ENCODE assay signal across 17 cellular contexts in the genomic region with DNA sequence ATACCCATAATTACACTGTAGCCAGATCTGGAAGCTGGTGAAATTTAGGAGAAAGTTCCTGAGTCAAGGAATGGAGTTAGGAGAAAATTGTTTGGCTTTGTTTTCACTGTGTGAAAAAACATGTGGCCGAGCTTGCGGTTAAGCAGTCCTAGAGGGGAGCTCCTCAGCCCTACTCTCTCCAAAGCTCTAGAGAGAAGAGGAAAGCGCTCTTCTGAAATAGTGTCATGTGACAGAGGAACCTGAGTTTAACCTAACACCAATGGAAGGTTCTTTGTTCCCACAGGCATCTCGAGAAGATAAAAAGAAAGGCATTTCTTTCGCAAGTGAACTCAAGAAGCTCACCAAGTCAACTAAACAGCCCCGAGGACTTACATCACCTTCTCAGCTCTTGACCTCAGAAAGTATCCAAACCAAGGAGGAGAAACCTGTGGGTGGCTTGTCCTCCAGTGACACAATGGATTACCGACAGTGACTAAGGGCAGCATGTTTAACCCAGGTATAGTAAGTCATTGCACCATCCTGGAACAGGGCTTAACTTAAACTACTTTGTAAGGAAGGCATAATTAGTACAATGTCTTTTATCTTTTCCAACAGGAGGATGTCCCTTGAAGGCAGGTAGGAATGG.
"Had no signal": no experiment of that assay in that cellular context is flagged by ENCODE, and none has a peak within 500 bp of the region (broad histone marks: within the 10 kb centered on the region; RNA-seq: fewer than 3 reads in every experiment).

No MANE protein-coding gene starts in this region.

- DNase-seq: activated CD4-positive, alpha-beta T cell treated with anti-CD3 and anti-CD28 coated beads, Interleukin-2, amount 50 U/mL, for 1 hour; activated naive CD4-positive, alpha-beta T cell treated with anti-CD3 and anti-CD28 coated beads for 36 hours; adrenal gland; dorsolateral prefrontal cortex; foreskin melanocyte; glutamatergic neuron; hippocampal formation; stimulated activated CD4-positive, alpha-beta T cell treated with anti-CD3 and anti-CD28 coated beads, Interleukin-2, amount 100 ng/mL, for 24 hours; stomach had no signal

- H3K4me1 ChIP-seq: stomach had no signal

- H3K9me3 Mint-ChIP-seq: activated naive CD4-positive, alpha-beta T cell treated with anti-CD3 and anti-CD28 coated beads for 36 hours; memory B cell; neural crest cell; T-helper 1 cell treated with Interleukin-12 subunit alpha and Interleukin-12 subunit beta and Interleukin-4 antibody, amounts not matched to agents 30 μg/mL and 1 μg/mL, for 36 hours had no signal

- H3K4me1 Mint-ChIP-seq: memory B cell, neural crest cell had no signal

- H3K4me3 ChIP-seq: adrenal gland, cardiac muscle cell, dorsolateral prefrontal cortex, stomach, upper lobe of left lung had no signal

- H3K27ac Mint-ChIP-seq: activated naive CD4-positive, alpha-beta T cell treated with anti-CD3 and anti-CD28 coated beads for 36 hours; T-helper 1 cell treated with Interleukin-12 subunit alpha and Interleukin-12 subunit beta and Interleukin-4 antibody, amounts not matched to agents 30 μg/mL and 1 μg/mL, for 36 hours had no signal

- H3K4me3 Mint-ChIP-seq: activated naive CD4-positive, alpha-beta T cell treated with anti-CD3 and anti-CD28 coated beads for 36 hours; memory B cell; neural crest cell; T-helper 1 cell treated with Interleukin-12 subunit alpha and Interleukin-12 subunit beta and Interleukin-4 antibody, amounts not matched to agents 30 μg/mL and 1 μg/mL, for 36 hours had no signal

- H3K27ac ChIP-seq: adrenal gland, cardiac muscle cell, epithelial cell of prostate, stomach, upper lobe of left lung had no signal

- H3K27me3 Mint-ChIP-seq: memory B cell had no signal

- H3K27me3 ChIP-seq: adrenal gland, cardiac muscle cell, dorsolateral prefrontal cortex, stomach, upper lobe of left lung had no signal

- ATAC-seq: activated CD4-positive, CD25-positive, alpha-beta regulatory T cell treated with anti-CD3 and anti-CD28 coated beads, Interleukin-2, amount 50 U/mL, for 24 hours; left lobe of liver had no signal

- H3K9me3 ChIP-seq: adrenal gland, stomach, upper lobe of left lung had no signal
